Comparison of ENCODE assay signal across 9 cellular contexts in the genomic region with DNA sequence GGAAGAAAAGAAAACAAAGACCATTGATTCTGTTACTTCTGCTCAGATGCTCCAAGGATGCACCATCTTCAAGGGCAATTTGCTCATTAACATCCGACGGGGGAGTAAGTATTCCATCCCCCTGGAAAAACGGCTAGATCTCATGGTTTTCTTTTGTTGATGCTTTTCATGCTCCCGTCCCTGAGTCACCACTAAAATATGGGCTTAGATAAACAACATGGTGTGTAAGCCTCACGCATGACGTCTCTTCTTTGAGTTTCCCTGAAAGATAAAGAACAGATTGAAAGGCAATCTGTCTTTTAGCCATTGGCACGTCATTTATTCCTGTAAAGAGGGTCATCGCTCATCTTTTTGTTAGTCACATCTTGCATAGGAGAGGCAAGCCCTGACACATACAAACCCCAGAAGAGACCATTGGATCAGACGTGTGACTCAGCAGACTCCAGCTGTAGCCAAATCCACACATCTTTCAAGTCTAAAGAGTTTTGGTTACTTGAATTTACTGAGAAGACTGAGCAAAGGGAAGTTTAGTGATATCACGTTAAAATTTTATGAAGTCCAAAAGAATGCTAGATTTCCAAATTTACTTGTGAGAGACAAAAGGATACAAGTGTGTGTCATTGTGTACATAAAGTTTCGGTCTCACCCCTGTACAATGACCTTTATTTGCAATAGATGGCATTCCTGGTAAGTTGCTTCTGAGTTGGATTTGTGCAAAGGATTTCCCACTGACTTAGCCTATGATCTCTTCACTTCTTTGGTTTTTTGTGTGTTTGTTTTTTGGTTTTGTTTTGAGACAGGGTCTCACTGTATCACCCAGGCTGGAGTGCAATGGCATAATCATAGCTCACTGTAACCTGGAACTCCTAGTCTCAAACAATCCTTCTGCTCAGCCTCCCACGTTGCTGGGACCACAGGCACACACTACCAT.
A peak's percentile ranks its signal among the peaks of the same experiment; 100 is the strongest.
DNase-seq lines count a peak whose midpoint lies in the region; ATAC-seq and TF ChIP-seq lines count a peak whose summit lies in the region.
"Had no signal": no experiment of that assay in that cellular context is flagged by ENCODE, and none has a peak within 500 bp of the region (broad histone marks: within the 10 kb centered on the region; RNA-seq: fewer than 3 reads in every experiment).

No MANE protein-coding gene starts in this region.

- POLR2A ChIA-PET in AG04449 (lab: Yijun Ruan, JAX) = interaction anchor here (0.6 kb wide), 2 partner anchors 22 to 40 kb away, joined by 3 to 4 read pairs; no protein-coding TSS in a partner anchor

- intact Hi-C loops in mucosa of descending colon (cut with DNase I, micrococcal nuclease) = no loop called here

- no peaks in the 10 kb centered on the region for H3K27me3 ChIP-seq in BE2C

- peak overlapping the region; percentile 18; the same call in 1 of the 2 replicates for H3K4me3 ChIP-seq in AG04449 (ENCODE audit: low read depth, low read length)
- no peak overlapping the region for H3K4me3 ChIP-seq in coronary artery
- H3K4me3 ChIP-seq in mucosa of descending colon = no peak overlapping the region
- H3K4me3 ChIP-seq in BE2C (ENCODE audit: low read depth, low read length) = no peak overlapping the region

- DNase-seq in AG04449 (ENCODE audit: low read depth, low spot score) (peak; percentile 100), M059J (ENCODE audit: low read depth) (peak; percentile 100), coronary artery (ENCODE audit: low spot score) (peak; percentile 80), mucosa of descending colon (peak in 1 of 3 donors; percentile 23), medulla oblongata (ENCODE audit: extremely low spot score) (no peak), BE2C (no peak), GF-D8 (lab: John Stamatoyannopoulos, UW) (no peak)
- DNase-seq: effector CD8-positive, alpha-beta T cell had no signal

- TF ChIP-seq CTCF in AG04449 (IDR thresholded peaks at IDR 0.05; ENCODE audit: insufficient read depth, low read length, missing control alignments) = no peak
- no peak for TF ChIP-seq CTCF in coronary artery (IDR thresholded peaks at IDR 0.05)
- TF ChIP-seq CTCF in mucosa of descending colon (IDR thresholded peaks at IDR 0.05) = no peak
- TF ChIP-seq CTCF in BE2C (IDR thresholded peaks at IDR 0.05; ENCODE audit: low read depth, low read length) = no peak

- no peaks in the 10 kb centered on the region for H3K36me3 ChIP-seq in mucosa of descending colon (ENCODE audit: low read depth)
- H3K36me3 ChIP-seq in BE2C = peaks cover 58% of the 10 kb centered on the region

- CTCF ChIA-PET in AG04449 (lab: Yijun Ruan, JAX) = interaction anchor here (0.6 to 2.1 kb wide), 6 partner anchors 11 to 377 kb away, joined by 3 to 18 read pairs (median 6); no protein-coding TSS in a partner anchor

- H3K9me3 ChIP-seq in mucosa of descending colon (no peaks in the 10 kb centered on the region), BE2C (no peaks in the 10 kb centered on the region)

- ATAC-seq in mucosa of descending colon = peak; percentile 54
- no peak for ATAC-seq in HG03097 (IDR thresholded peaks at IDR 0.05; ENCODE audit: low FRiP score, unreplicated experiment)

- peak overlapping the region; percentile 62 to 78 for H3K27ac ChIP-seq in coronary artery

- no peaks in the 10 kb centered on the region for H3K4me1 ChIP-seq in mucosa of descending colon (ENCODE audit: low read depth)
- peaks cover 14% of the 10 kb centered on the region for H3K4me1 ChIP-seq in BE2C

Comparison
In these comparisons a context has a peak if more than half of its experiments do, and no peak if none do; other contexts are left out.
1. DNase-seq: peak in AG04449 (single experiment), M059J (single experiment) and coronary artery (single experiment); none in medulla oblongata (single experiment), BE2C (single experiment) and GF-D8 (single experiment).